In genomic region chr1:59146651-59147358, GRCh38 we compare ENCODE assay signal across 8 cellular contexts.
DNase-seq lines count a peak whose midpoint lies in the region; FAIRE-seq and TF ChIP-seq lines count a peak whose summit lies in the region.

No MANE protein-coding gene starts in this region.

- TF ChIP-seq POLR2A in H54 (IDR thresholded peaks at IDR 0.05; ENCODE audit: low read depth, low read length) = no peak

- H3K27me3 ChIP-seq in NT2/D1 (ENCODE audit: insufficient read depth, insufficient read length) = peaks cover 28% of the 10 kb centered on the region

- FAIRE-seq in H54 (lab: Jason Lieb, UNC) = peak; percentile 55

- H3K27me3 Mint-ChIP-seq in progenitor cell of endocrine pancreas = peaks cover 41% of the 10 kb centered on the region

- peak overlapping the region; percentile 87 for H3K27ac Mint-ChIP-seq in progenitor cell of endocrine pancreas

- no peaks in the 10 kb centered on the region for H3K9me3 ChIP-seq in ES-I3 (ENCODE audit: control insufficient read depth, insufficient read depth, low read length)
- H3K9me3 ChIP-seq in NT2/D1 (ENCODE audit: insufficient read depth, low read length) = no peaks in the 10 kb centered on the region

- peak; percentile 46 for DNase-seq in H54 (ENCODE audit: insufficient read length, low spot score)
- DNase-seq in NT2/D1 (ENCODE audit: low read depth, low spot score) = no peak
- DNase-seq in activated naive CD4-positive, alpha-beta T cell (lab: John Stamatoyannopoulos, UW) = peak in 3 of 4 experiments; percentile 3 to 12 (median 9)
- DNase-seq in cardiac septum (ENCODE audit: low spot score) = peak; percentile 78
- DNase-seq in progenitor cell of endocrine pancreas (ENCODE audit: low spot score, unreplicated experiment) = peak; percentile 25
- DNase-seq in amniotic stem cell (lab: John Stamatoyannopoulos, UW) = no peak
- no peak for DNase-seq in H4 (ENCODE audit: low spot score)

- no peaks in the 10 kb centered on the region for H3K9me3 Mint-ChIP-seq in progenitor cell of endocrine pancreas (ENCODE audit: low read depth)

- H3K36me3 Mint-ChIP-seq in progenitor cell of endocrine pancreas (ENCODE audit: insufficient read depth) = no peaks in the 10 kb centered on the region

- intact Hi-C loops in cardiac septum (cut with DNase I) = no loop called here

- H3K9ac ChIP-seq in ES-I3 (ENCODE audit: low read depth, low read length) = peak overlapping the region; percentile 57
- H3K9ac ChIP-seq in NT2/D1 (ENCODE audit: insufficient read length, low read depth) = peak overlapping the region; percentile 73

- peak; percentile 56 for TF ChIP-seq CTCF in progenitor cell of endocrine pancreas (IDR thresholded peaks at IDR 0.05; ENCODE audit: unreplicated experiment)

- peaks cover 12% of the 10 kb centered on the region for H3K4me1 Mint-ChIP-seq in progenitor cell of endocrine pancreas (ENCODE audit: low read depth)

- peaks cover 34% of the 10 kb centered on the region for H3K4me1 ChIP-seq in ES-I3 (ENCODE audit: insufficient read depth, low read length)
- H3K4me1 ChIP-seq in NT2/D1 (ENCODE audit: insufficient read depth, insufficient read length) = no peaks in the 10 kb centered on the region

- H3K36me3 ChIP-seq in ES-I3 (ENCODE audit: insufficient read depth, low read length) (no peaks in the 10 kb centered on the region), NT2/D1 (ENCODE audit: insufficient read depth, insufficient read length, low read length) (no peaks in the 10 kb centered on the region)

- peak overlapping the region; percentile 43 for H3K4me3 ChIP-seq in NT2/D1 (ENCODE audit: insufficient read length, low read depth)

- H3K4me3 Mint-ChIP-seq in progenitor cell of endocrine pancreas (ENCODE audit: low read depth) = peak overlapping the region; percentile 74

Comparison
In these comparisons a context has a peak if more than half of its experiments do, and no peak if none do; other contexts are left out.
1. DNase-seq: peak in H54 (single experiment), activated naive CD4-positive, alpha-beta T cell (3 of 4), cardiac septum (single experiment) and progenitor cell of endocrine pancreas (single experiment); none in NT2/D1 (single experiment), amniotic stem cell (single experiment) and H4 (single experiment).